1 cellular context compared by ENCODE assay signal in genomic region chr4:15489551-15489950, GRCh38.
TF ChIP-seq lines count a peak whose summit lies in the region.

No MANE protein-coding gene starts in this region.

TF ChIP-seq in IMR-90, 13 proteins besides CTCF, POLR2A, EP300 and RAD21:
- no peak for TF ChIP-seq ELK1 (IDR thresholded peaks at IDR 0.05; ENCODE audit: borderline replicate concordance, low read depth, low read length)
- TF ChIP-seq MAFK (IDR thresholded peaks at IDR 0.05; ENCODE audit: low read depth, low read length) = no peak
- no peak for TF ChIP-seq NFE2L2 (IDR thresholded peaks at IDR 0.05; ENCODE audit: low read depth, low read length)
- TF ChIP-seq RFX5 (IDR thresholded peaks at IDR 0.05; ENCODE audit: low read depth, low read length) = no peak
- no peak for TF ChIP-seq USF2 (IDR thresholded peaks at IDR 0.05; ENCODE audit: low read depth, low read length)
- no peak for TF ChIP-seq FOS (IDR thresholded peaks at IDR 0.05; ENCODE audit: low read depth, low read length)
- no peak for TF ChIP-seq RCOR1 (IDR thresholded peaks at IDR 0.05; ENCODE audit: insufficient replicate concordance, low read length)
- TF ChIP-seq CHD1 (IDR thresholded peaks at IDR 0.05; ENCODE audit: low read depth, low read length) = no peak
- no peak for TF ChIP-seq MXI1 (IDR thresholded peaks at IDR 0.05; ENCODE audit: borderline replicate concordance, low read depth, low read length)
TF ChIP-seq in IMR-90: peak in this region for 0.
